ENCODE assay signal across 1 cellular context in genomic region chr7:101290177-101291037, GRCh38.
TF ChIP-seq lines count a peak whose summit lies in the region.

No MANE protein-coding gene starts in this region.

TF ChIP-seq in HepG2, 621 proteins besides CTCF, POLR2A, EP300 and RAD21 (continued from another document):
- TF ChIP-seq PATZ1 (CRISPR knock-in tag; IDR thresholded peaks at IDR 0.05) (0 out of 2 replicates have a peak, but pooled peaks have one; percentile 29), STAG1 (CRISPR knock-in tag; IDR thresholded peaks at IDR 0.05) (peak; percentile 65), ZNF687 (CRISPR knock-in tag; IDR thresholded peaks at IDR 0.05) (peak; percentile 34; the same call in 1 of the 2 replicates), FOXA3 (CRISPR knock-in tag; IDR thresholded peaks at IDR 0.05) (0 out of 2 replicates have a peak, but pooled peaks have one; percentile 13), ZNF770 (CRISPR knock-in tag; IDR thresholded peaks at IDR 0.05) (0 out of 2 replicates have a peak, but pooled peaks have one; percentile 24)
